8 cellular contexts compared by ENCODE assay signal in the genomic region with DNA sequence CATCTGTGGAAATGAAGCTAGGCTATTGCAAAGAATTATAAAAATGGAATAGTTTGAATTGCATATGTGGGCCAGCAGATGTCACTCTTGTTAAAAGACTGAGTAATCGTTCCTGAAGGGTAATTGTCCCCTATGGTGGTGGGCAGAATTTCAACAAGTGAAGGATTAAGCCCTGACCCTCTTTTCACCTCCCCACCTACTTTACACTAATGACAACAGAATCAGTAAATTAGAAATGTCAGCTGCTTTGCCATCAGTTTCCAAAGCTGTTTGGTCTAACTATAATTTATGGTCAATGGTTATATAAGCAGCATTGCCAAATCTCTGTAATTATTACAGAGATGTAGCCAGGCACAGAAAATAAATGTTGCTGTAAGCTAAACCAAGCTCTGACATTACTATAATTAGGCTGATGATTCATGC.
DNase-seq lines count a peak whose midpoint lies in the region; ATAC-seq and TF ChIP-seq lines count a peak whose summit lies in the region.

No MANE protein-coding gene starts in this region.

- no peak overlapping the region for H3K4me3 ChIP-seq in GM12865 (ENCODE audit: low read depth, low read length)

- H3K27me3 Mint-ChIP-seq in activated B cell treated with CpG ODN at 0.5 μM for 24 hours = no peaks in the 10 kb centered on the region
- H3K27me3 Mint-ChIP-seq in nephron progenitor cell (ENCODE audit: low read depth, poor library complexity) = peaks cover 5% of the 10 kb centered on the region
- no peaks in the 10 kb centered on the region for H3K27me3 Mint-ChIP-seq in activated naive CD4-positive, alpha-beta T cell treated with anti-CD3 and anti-CD28 coated beads for 36 hours (ENCODE audit: low read depth)

- H3K4me1 Mint-ChIP-seq in activated B cell treated with CpG ODN at 0.5 μM for 24 hours (no peaks in the 10 kb centered on the region), nephron progenitor cell (peaks cover 12% of the 10 kb centered on the region)
- no peaks in the 10 kb centered on the region for H3K4me1 Mint-ChIP-seq in activated naive CD4-positive, alpha-beta T cell treated with anti-CD3 and anti-CD28 coated beads for 36 hours (ENCODE audit: low read depth)

- H3K9me3 Mint-ChIP-seq in activated B cell treated with CpG ODN at 0.5 μM for 24 hours = no peaks in the 10 kb centered on the region
- H3K9me3 Mint-ChIP-seq in nephron progenitor cell = no peaks in the 10 kb centered on the region
- peaks cover 12% of the 10 kb centered on the region for H3K9me3 Mint-ChIP-seq in activated naive CD4-positive, alpha-beta T cell treated with anti-CD3 and anti-CD28 coated beads for 36 hours

- H3K4me3 Mint-ChIP-seq in activated B cell treated with CpG ODN at 0.5 μM for 24 hours (no peak overlapping the region), nephron progenitor cell (no peak overlapping the region)
- H3K4me3 Mint-ChIP-seq in activated naive CD4-positive, alpha-beta T cell treated with anti-CD3 and anti-CD28 coated beads for 36 hours = no peak overlapping the region

- TF ChIP-seq CTCF in GM12865 (IDR thresholded peaks at IDR 0.05; ENCODE audit: insufficient read depth, low read depth, low read length, missing control alignments) = peak; percentile 45
- peak; percentile 42 for TF ChIP-seq CTCF in activated B cell treated with CpG ODN at 0.5 μM for 24 hours (IDR thresholded peaks at IDR 0.05)
- TF ChIP-seq CTCF in nephron progenitor cell (IDR thresholded peaks at IDR 0.05) = peak; percentile 52

- H3K36me3 Mint-ChIP-seq in activated B cell treated with CpG ODN at 0.5 μM for 24 hours (ENCODE audit: low read depth) (no peaks in the 10 kb centered on the region), nephron progenitor cell (ENCODE audit: low read depth) (no peaks in the 10 kb centered on the region)
- no peaks in the 10 kb centered on the region for H3K36me3 Mint-ChIP-seq in activated naive CD4-positive, alpha-beta T cell treated with anti-CD3 and anti-CD28 coated beads for 36 hours (ENCODE audit: low read depth)

- POLR2A ChIA-PET in HEK293T (lab: Yijun Ruan, JAX) = no interaction called here
- POLR2A ChIA-PET in activated B cell treated with CpG ODN at 0.5 μM for 24 hours (lab: Charles Lee) = no interaction called here

- ATAC-seq in activated B cell treated with CpG ODN at 0.5 μM for 24 hours (ENCODE audit: low read depth) (peak; percentile 49), HG03039 (IDR thresholded peaks at IDR 0.05; ENCODE audit: unreplicated experiment) (no peak)

- DNase-seq in GM12865 (ENCODE audit: low read depth) (peak; percentile 34), HEK293T (ENCODE audit: extremely low spot score) (peak; percentile 50), NCI-H146 (lab: John Stamatoyannopoulos, UW) (peak; percentile 72), activated B cell treated with CpG ODN at 0.5 μM for 24 hours (no peak), nephron progenitor cell (no peak)
- no peak for DNase-seq in activated naive CD4-positive, alpha-beta T cell treated with anti-CD3 and anti-CD28 coated beads for 36 hours
- DNase-seq in stimulated activated CD4-positive, alpha-beta T cell treated with anti-CD3 and anti-CD28 coated beads, Interleukin-15, amount 100 ng/mL, for 24 hours = no peak

- CTCF ChIA-PET in HEK293T (lab: Yijun Ruan, JAX) (interaction anchor here (0.6 kb wide), 1 partner anchor 46 kb away, joined by 3 read pairs; no protein-coding TSS in a partner anchor), activated B cell treated with CpG ODN at 0.5 μM for 24 hours (lab: Charles Lee) (interaction anchor here (0.7 to 2.3 kb wide), 7 partner anchors 131 to 1146 kb away, joined by 3 to 13 read pairs (median 3); no protein-coding TSS in a partner anchor)
- CTCF ChIA-PET in activated naive CD4-positive, alpha-beta T cell treated with anti-CD3 and anti-CD28 coated beads for 36 hours (lab: Charles Lee) = no interaction called here

- H3K27ac Mint-ChIP-seq in activated B cell treated with CpG ODN at 0.5 μM for 24 hours (no peak overlapping the region), nephron progenitor cell (no peak overlapping the region)
- no peak overlapping the region for H3K27ac Mint-ChIP-seq in activated naive CD4-positive, alpha-beta T cell treated with anti-CD3 and anti-CD28 coated beads for 36 hours

- intact Hi-C loops in activated B cell treated with CpG ODN at 0.5 μM for 24 hours (cut with micrococcal nuclease) = loop anchor here (1.0 to 2.0 kb wide), 3 partner anchors 133 to 380 kb away; no protein-coding TSS in a partner anchor
- intact Hi-C loops in activated naive CD4-positive, alpha-beta T cell treated with anti-CD3 and anti-CD28 coated beads for 36 hours (cut with micrococcal nuclease) = loop anchor here (2.0 kb wide), 1 partner anchor 1145 kb away; no protein-coding TSS in a partner anchor

TF ChIP-seq in HEK293T, 16 proteins besides CTCF, POLR2A, EP300 and RAD21:
- TF ChIP-seq FOXK2 (IDR thresholded peaks at IDR 0.05) (no peak), PKNOX1 (IDR thresholded peaks at IDR 0.05) (peak; percentile 86)

Comparison
In these comparisons a context has a peak if more than half of its experiments do, and no peak if none do; other contexts are left out.
1. DNase-seq: peak in GM12865 (single experiment), HEK293T (single experiment) and NCI-H146 (single experiment); none in activated B cell treated with CpG ODN at 0.5 μM for 24 hours (single experiment), nephron progenitor cell (single experiment), activated naive CD4-positive, alpha-beta T cell treated with anti-CD3 and anti-CD28 coated beads for 36 hours (single experiment) and stimulated activated CD4-positive, alpha-beta T cell treated with anti-CD3 and anti-CD28 coated beads, Interleukin-15, amount 100 ng/mL, for 24 hours (single experiment).
2. Peak in every context shown above with its lines, with median percentiles within 50 percentile points of each other: CTCF ChIP-seq.